12 cellular contexts compared by ENCODE assay signal in genomic region chr10:47892494-47893261, GRCh38. TPM values are rescaled to one million over a fixed set of nuclear protein-coding genes. Genes with fewer than 3 reads are reported as not detected.
DNase-seq lines count a peak whose midpoint lies in the region; ATAC-seq, FAIRE-seq and TF ChIP-seq lines count a peak whose summit lies in the region.
"Not testable (repeated sequence)": the region's sequence is repeated elsewhere in the genome, so short reads cannot be mapped to it uniquely, and the experiment has no call there.
"Had no signal": no experiment of that assay in that cellular context is flagged by ENCODE, and none has a peak within 500 bp of the region (broad histone marks: within the 10 kb centered on the region; RNA-seq: fewer than 3 reads in every experiment).

No MANE protein-coding gene starts in this region.

- H3K4me2 ChIP-seq in A549; PC-3 (ENCODE audit: low read length); HepG2 (ENCODE audit: low read depth, low read length): not testable (repeated sequence)

- not testable (repeated sequence) for H3K9ac ChIP-seq in PC-3 (ENCODE audit: low read length); HepG2 (ENCODE audit: insufficient read depth, low read depth, low read length)

- H3K4me1 ChIP-seq in A549; PC-3 (ENCODE audit: insufficient read depth, low read length); HepG2 (ENCODE audit: insufficient read depth, low read length); aorta (ENCODE audit: control insufficient read depth in 1 of 2, insufficient read depth in 2 of 2, low read length in 2 of 2): not testable (repeated sequence)

- not testable (repeated sequence) for TF ChIP-seq EP300 in A549 (IDR thresholded peaks at IDR 0.05); HepG2 (IDR thresholded peaks at IDR 0.05; ENCODE audit: low read depth in 2 of 2, low read length in 2 of 2); HepG2 (CRISPR knock-in tag; IDR thresholded peaks at IDR 0.05; ENCODE audit: borderline replicate concordance)

- not testable (repeated sequence) for BruUV-seq in PC-3 (replicated peaks; lab: Mats Ljungman, UMichigan); HepG2 (replicated peaks; lab: Mats Ljungman, UMichigan)

- not testable (repeated sequence) for H3K27me3 Mint-ChIP-seq in WTC11 (ENCODE audit: low read depth)

- not testable (repeated sequence) for H3K27ac ChIP-seq in A549; PC-3 (ENCODE audit: low read length); HepG2 (ENCODE audit: extremely low read length, insufficient read depth, low read length); aorta (ENCODE audit: low read depth in 1 of 2, low read length in 2 of 2)

- H3K9me3 ChIP-seq in A549; PC-3 (ENCODE audit: low read length); HepG2 (ENCODE audit: low read length); aorta (ENCODE audit: control insufficient read depth, low read length): not testable (repeated sequence)

- intact Hi-C loops in PC-3 (cut with micrococcal nuclease); HepG2 (cut with micrococcal nuclease; ENCODE audit: unreplicated experiment); posterior vena cava (cut with DNase I); aorta (cut with DNase I): not testable (repeated sequence)

- H3K79me2 ChIP-seq in PC-3 (ENCODE audit: low read length); HepG2 (ENCODE audit: insufficient read depth, low read length): not testable (repeated sequence)

- POLR2A ChIA-PET in A549 (lab: Yijun Ruan, JAX); PC-3 (lab: Charles Lee; ENCODE audit: unreplicated experiment); WTC11 (lab: Charles Lee); HepG2 (lab: Yijun Ruan, JAX): not testable (repeated sequence)

- not testable (repeated sequence) for H3K27me3 ChIP-seq in PC-3 (ENCODE audit: low read length); HepG2 (ENCODE audit: control insufficient read depth in 1 of 2, insufficient read depth in 2 of 2, low read length in 2 of 2); aorta (ENCODE audit: control insufficient read depth in 1 of 2, insufficient read depth in 2 of 2, low read length in 1 of 2)

- H4K20me1 ChIP-seq in PC-3 (ENCODE audit: low read length); HepG2 (ENCODE audit: insufficient read depth, low read length): not testable (repeated sequence)

- H3K9me3 Mint-ChIP-seq in WTC11, result not testable (repeated sequence)

- not testable (repeated sequence) for H3K4me3 ChIP-seq in A549; PC-3 (ENCODE audit: low read length); HepG2 (replicated peaks in 1 of 3; ENCODE audit: insufficient read depth in 1 of 3, low read depth in 2 of 3, low read length in 3 of 3); aorta (ENCODE audit: low read length in 2 of 2)

- H3K4me3 Mint-ChIP-seq in WTC11, result not testable (repeated sequence)

- not testable (repeated sequence) for DNase-seq in A549 (ENCODE audit: low read depth in 1 of 2, low spot score in 1 of 2); PC-3; WTC11 (ENCODE audit: low spot score); HepG2 (ENCODE audit: low spot score); aorta
- DNase-seq in posterior vena cava (ENCODE audit: low spot score), result peak; percentile 13

- H3K36me3 ChIP-seq in PC-3 (ENCODE audit: low read depth, low read length); HepG2 (replicated peaks in 1 of 2; ENCODE audit: control insufficient read depth in 1 of 2, insufficient read depth in 2 of 2, low read length in 2 of 2); aorta (ENCODE audit: control insufficient read depth in 1 of 2, insufficient read depth in 2 of 2, low read length in 1 of 2): not testable (repeated sequence)

- CTCF ChIA-PET in A549 (lab: Yijun Ruan, JAX); PC-3 (lab: Charles Lee); WTC11 (lab: Charles Lee); HepG2 (lab: Yijun Ruan, JAX; ENCODE audit: low intra/inter-chr PET ratio, low total read pairs): not testable (repeated sequence)

- in situ Hi-C loops in HepG2 (cut with HindIII; ENCODE audit: extremely low pct_ligation_motif_present, low pct_unique_long_range_greater_than_20kb), result not testable (repeated sequence)

- not testable (repeated sequence) for H3K36me3 Mint-ChIP-seq in WTC11

- not testable (repeated sequence) for H3K27ac Mint-ChIP-seq in WTC11

- H2AFZ ChIP-seq in PC-3 (ENCODE audit: low read length); HepG2 (ENCODE audit: low read length): not testable (repeated sequence)

- not testable (repeated sequence) for FAIRE-seq in A549 (lab: Jason Lieb, UNC); HepG2 (lab: Jason Lieb, UNC)

- not testable (repeated sequence) for TF ChIP-seq POLR2A in A549 (IDR thresholded peaks at IDR 0.05; ENCODE audit: low read length); HepG2 (IDR thresholded peaks at IDR 0.05; ENCODE audit: insufficient read depth in 1 of 2, low read depth in 2 of 2, low read length in 2 of 2)

- ATAC-seq in A549 (peak; percentile 72 to 83), PC-3 (peak; percentile 15; the same call in 1 of the 2 replicates), WTC11 (peak; percentile 73), esophagus mucosa (peak; percentile 73), HepG2 (peak; percentile 71), aorta (ENCODE audit: low FRiP score) (peak; percentile 47)

- H3K4me1 Mint-ChIP-seq in WTC11, result not testable (repeated sequence)

- not testable (repeated sequence) for TF ChIP-seq RAD21 in A549 (conservative IDR thresholded peaks at IDR 0.05 in 1 of 2, IDR thresholded peaks at IDR 0.05 in 1 of 2); HepG2 (CRISPR knock-in tag; IDR thresholded peaks at IDR 0.05)

- not testable (repeated sequence) for H3K9me2 ChIP-seq in PC-3 (replicated peaks; ENCODE audit: low read length)

- WGBS in A549 (ENCODE audit: missing lambda C conversion rate), result 83% methylated on average over 2 of the region's 2 CpGs
- WGBS in HepG2 (ENCODE audit: low lambda C conversion rate), result no CpG with 5 or more reads among the region's 2 CpGs
- 92 to 94% methylated on average over 2 of the region's 2 CpGs for WGBS in aorta, 2 donors

- H3F3A ChIP-seq in PC-3 (ENCODE audit: low read length, unreplicated experiment), result not testable (repeated sequence)

- TF ChIP-seq CTCF in A549 (IDR thresholded peaks at IDR 0.05); PC-3 (conservative IDR thresholded peaks at IDR 0.05; ENCODE audit: low read depth, low read length); WTC11 (IDR thresholded peaks at IDR 0.05); HepG2 (CRISPR knock-in tag; IDR thresholded peaks at IDR 0.05): not testable (repeated sequence)

RNA-seq across cellular contexts. Expression of gene NPY4R2, which starts 25.8 kb away (rescaled TPM):
- polyA plus RNA-seq in A549 (2011; rRNA removed) (30.0 and 36.4 TPM in 2 replicates), A549 (2017; fragmentation: RNase III; extraction: RNeasy Plus Mini Kit Qiagen cat#74134 plus additional on column Dnase treatment) (31.1 to 37.8 TPM (median 33.1 TPM) in 3 replicates), HepG2 (2011; rRNA removed) (not detected in 2 replicates), aorta (not detected)
- polyA plus RNA-seq in A549 (2012; cell fraction: cytosol; rRNA removed), result 79.5 and 109 TPM in 2 replicates
- polyA plus RNA-seq in A549 (2012; cell fraction: nucleus; rRNA removed), result 166 and 256 TPM in 2 replicates
- polyA minus RNA-seq in A549 (2011; rRNA and poly(A)+ RNA removed), result 101 and 106 TPM in 2 replicates
- total RNA-seq in PC-3 (2014; rRNA removed) (not detected in 2 replicates), WTC11 (2021) (not detected in 3 replicates), esophagus mucosa (not detected), HepG2 (2016; rRNA removed; fragmentation: Illumina TruSeq; extraction: Trizol) (not detected in 2 replicates), posterior vena cava (not detected), aorta (not detected)
- total RNA-seq in HepG2 (2016; cell fraction: cytosol; rRNA removed; fragmentation: Illumina TruSeq; extraction: Trizol; ENCODE audit: low read depth), result not detected in 2 replicates
- not detected in 2 replicates for total RNA-seq in HepG2 (2016; cell fraction: insoluble cytoplasmic fraction; rRNA removed; fragmentation: Illumina TruSeq; extraction: Trizol)
- not detected in 2 replicates for total RNA-seq in HepG2 (2016; cell fraction: membrane; rRNA removed; fragmentation: Illumina TruSeq; extraction: Trizol)
- total RNA-seq in HepG2 (2016; cell fraction: nucleus; rRNA removed; fragmentation: Illumina TruSeq; extraction: Trizol), result not detected in 2 replicates
- not detected in 2 replicates for polyA plus RNA-seq in HepG2 (2011; cell fraction: cytosol; rRNA removed)
- not detected in 2 replicates for polyA plus RNA-seq in HepG2 (2011; cell fraction: nucleus; rRNA removed)
- polyA plus RNA-seq in HepG2 (2012), result not detected in 2 replicates
- polyA plus RNA-seq in HepG2 (2016; cell fraction: cytosol; fragmentation: Illumina TruSeq; extraction: Trizol; ENCODE audit: low read depth), result not detected in 2 replicates
- not detected in 2 replicates for polyA plus RNA-seq in HepG2 (2016; cell fraction: insoluble cytoplasmic fraction; fragmentation: Illumina TruSeq; extraction: Trizol; ENCODE audit: low read depth)
- polyA plus RNA-seq in HepG2 (2016; cell fraction: membrane; fragmentation: Illumina TruSeq; extraction: Trizol; ENCODE audit: low read depth), result not detected in 2 replicates
- not detected in 2 replicates for polyA plus RNA-seq in HepG2 (2016; cell fraction: nucleus; fragmentation: Illumina TruSeq; extraction: Trizol; ENCODE audit: insufficient read depth, low read depth)
- polyA minus RNA-seq in HepG2 (2011; rRNA and poly(A)+ RNA removed; ENCODE audit: low replicate concordance), result 9.7 TPM in 1 of 2 replicates, not detected in the other
- not detected in 2 replicates for polyA minus RNA-seq in HepG2 (2011; cell fraction: cytosol; rRNA and poly(A)+ RNA removed)
- not detected in 2 replicates for polyA minus RNA-seq in HepG2 (2011; cell fraction: nucleus; rRNA and poly(A)+ RNA removed)
- total RNA-seq: A673; CD4-positive, alpha-beta memory T cell; Daoy had no signal
- polyA plus RNA-seq: CD14-positive monocyte; CD4-positive, alpha-beta memory T cell; IgD-negative memory B cell had no signal

Comparison
In these comparisons a context has a peak if more than half of its experiments do, and no peak if none do; other contexts are left out.
1. ATAC-seq: peak in every context shown above with its lines; median percentile 78 in A549; 73 in WTC11; 73 in esophagus mucosa; 71 in HepG2; 47 in aorta; 15 in PC-3.